ENCODE assay signal across 9 cellular contexts in the genomic region with DNA sequence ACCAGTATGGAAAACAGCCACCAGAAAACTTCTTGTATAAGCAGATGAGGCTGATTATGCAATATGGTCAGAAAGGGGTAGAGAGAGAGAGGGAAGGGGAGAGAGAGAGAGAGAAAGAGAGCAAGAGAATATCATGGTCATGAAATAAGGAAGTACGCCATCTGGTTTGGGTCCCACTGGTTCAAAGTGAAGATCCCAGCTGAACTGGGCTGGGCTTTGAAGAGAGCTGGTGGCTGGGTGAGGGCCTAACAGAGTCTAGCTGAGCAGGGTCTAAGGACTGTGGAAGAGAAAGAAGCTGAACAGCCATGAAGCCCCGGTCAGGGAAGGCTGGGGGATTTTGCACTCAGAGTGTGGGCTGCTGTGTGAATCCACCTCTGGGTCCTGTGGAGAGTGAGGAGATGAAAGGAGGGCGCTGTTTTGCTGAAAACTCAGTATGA. TPM values are rescaled to one million over a fixed set of nuclear protein-coding genes. Genes with fewer than 3 reads are reported as not detected.
A peak's percentile ranks its signal among the peaks of the same experiment; 100 is the strongest.
DNase-seq lines count a peak whose midpoint lies in the region; ATAC-seq and TF ChIP-seq lines count a peak whose summit lies in the region.
"Had no signal": no experiment of that assay in that cellular context is flagged by ENCODE, and none has a peak within 500 bp of the region (broad histone marks: within the 10 kb centered on the region; RNA-seq: fewer than 3 reads in every experiment).

No MANE protein-coding gene starts in this region.

- peak overlapping the region; percentile 98 for H3K27ac Mint-ChIP-seq in activated CD8-positive, alpha-beta T cell treated with anti-CD3 and anti-CD28 coated beads, Interleukin-2, amount 10 ng/mL, durations not matched to agents 7 days and 5 days
- peak overlapping the region; percentile 84 to 100 (median 97) for H3K27ac Mint-ChIP-seq in naive B cell

- H3K4me1 Mint-ChIP-seq in activated CD8-positive, alpha-beta T cell treated with anti-CD3 and anti-CD28 coated beads, Interleukin-2, amount 10 ng/mL, durations not matched to agents 7 days and 5 days (ENCODE audit: low read depth) = peaks cover 91% of the 10 kb centered on the region
- H3K4me1 Mint-ChIP-seq in naive B cell = peaks cover 52 to 95% (median 65%) of the 10 kb centered on the region in 3 donors

- H3K9ac ChIP-seq in DND-41 (ENCODE audit: low read depth, low read length) (peak overlapping the region; percentile 59; the same call in 1 of the 2 replicates), Karpas-422 (ENCODE audit: low read length) (peak overlapping the region; percentile 60)

- H4K20me1 ChIP-seq in DND-41 (ENCODE audit: insufficient read depth, low read length) (no peaks in the 10 kb centered on the region), Karpas-422 (ENCODE audit: insufficient read depth, low read depth, low read length) (no peaks in the 10 kb centered on the region)

- H3K4me1 ChIP-seq in DND-41 (ENCODE audit: insufficient read depth, low read length) (peaks cover 85% of the 10 kb centered on the region), Karpas-422 (ENCODE audit: low read length) (peaks cover 93% of the 10 kb centered on the region)

- peak overlapping the region; percentile 48 for H3K4me3 Mint-ChIP-seq in activated CD8-positive, alpha-beta T cell treated with anti-CD3 and anti-CD28 coated beads, Interleukin-2, amount 10 ng/mL, durations not matched to agents 7 days and 5 days
- peak overlapping the region; percentile 10 to 86 (median 72) for H3K4me3 Mint-ChIP-seq in naive B cell

- H3K9me2 ChIP-seq in Karpas-422 (replicated peaks; ENCODE audit: insufficient read depth, low read length) = no peaks in the 10 kb centered on the region

- DNase-seq in DND-41 = peak; percentile 47
- DNase-seq in Karpas-422 = peak; percentile 89
- no peak for DNase-seq in activated CD8-positive, alpha-beta T cell treated with anti-CD3 and anti-CD28 coated beads, Interleukin-2, amount 10 ng/mL, durations not matched to agents 7 days and 5 days
- DNase-seq in naive B cell = peak; percentile 55
- no peak for DNase-seq in stimulated activated CD4-positive, alpha-beta T cell treated with anti-CD3 and anti-CD28 coated beads, Interleukin-4, amount 100 ng/mL, for 4 hours
- no peak for DNase-seq in NCI-H526 (lab: John Stamatoyannopoulos, UW)
- no peak for DNase-seq in activated CD4-positive, CD25-positive, alpha-beta regulatory T cell (lab: John Stamatoyannopoulos, UW)
- DNase-seq: T-helper 9 cell had no signal

- H3K36me3 ChIP-seq in DND-41 (ENCODE audit: insufficient read depth, low read length) (peaks cover 46% of the 10 kb centered on the region), Karpas-422 (ENCODE audit: insufficient read depth, low read length) (peaks cover 28% of the 10 kb centered on the region)

- no peaks in the 10 kb centered on the region for H3K27me3 ChIP-seq in DND-41 (ENCODE audit: insufficient read depth, low read length, poor library complexity)
- H3K27me3 ChIP-seq in Karpas-422 (ENCODE audit: low read length) = no peaks in the 10 kb centered on the region

- no peak overlapping the region for H3K4me3 ChIP-seq in DND-41 (ENCODE audit: low read depth in 1 of 2, low read length in 2 of 2)
- peak overlapping the region; percentile 3; the same call in 1 of the 2 replicates for H3K4me3 ChIP-seq in Karpas-422 (ENCODE audit: low read length)

- POLR2A ChIA-PET in activated CD8-positive, alpha-beta T cell treated with anti-CD3 and anti-CD28 coated beads, Interleukin-2, amount 10 ng/mL, durations not matched to agents 7 days and 5 days (lab: Charles Lee) = interaction anchor here (1.5 to 2.5 kb wide), 2 partner anchors 14 to 152 kb away, joined by 4 to 12 read pairs; partner anchors contain the start of gene TRIM14

- no peak for TF ChIP-seq CTCF in DND-41 (IDR thresholded peaks at IDR 0.05; ENCODE audit: borderline replicate concordance, extremely low read depth, low read length, poor library complexity, severe bottlenecking)

- H2AFZ ChIP-seq in DND-41 (ENCODE audit: low read depth, low read length) (no peak overlapping the region), Karpas-422 (ENCODE audit: low read length) (0 out of 2 replicates have a peak overlapping the region, but pooled peaks have one; percentile 9)

- H3K9me3 ChIP-seq in DND-41 (ENCODE audit: insufficient read depth, low read length, severe bottlenecking) (no peaks in the 10 kb centered on the region), Karpas-422 (ENCODE audit: low read length) (no peaks in the 10 kb centered on the region)

- H3K4me2 ChIP-seq in DND-41 (ENCODE audit: insufficient read depth, low read length) (peak overlapping the region; percentile 16), Karpas-422 (ENCODE audit: low read depth, low read length, poor library complexity, severe bottlenecking) (peak overlapping the region; percentile 40)

- CTCF ChIA-PET in activated CD8-positive, alpha-beta T cell treated with anti-CD3 and anti-CD28 coated beads, Interleukin-2, amount 10 ng/mL, durations not matched to agents 7 days and 5 days (lab: Charles Lee) = interaction anchor here (1.7 to 5.0 kb wide), 3 partner anchors 9 to 17 kb away, joined by 6 to 50 read pairs (median 7); partner anchors contain the start of gene TRIM14

- peak overlapping the region; percentile 99 for H3K27ac ChIP-seq in DND-41 (ENCODE audit: low read length)
- H3K27ac ChIP-seq in Karpas-422 (ENCODE audit: low read length) = peak overlapping the region; percentile 92

- ATAC-seq in DND-41 (ENCODE audit: insufficient read depth, low read depth) (no peak; the same call in 2 of the 3 replicates), naive B cell (ENCODE audit: low read depth in 2 of 2) (no peak), HG03571 (IDR thresholded peaks at IDR 0.05; ENCODE audit: unreplicated experiment) (no peak)
- ATAC-seq in activated CD8-positive, alpha-beta T cell treated with anti-CD3 and anti-CD28 coated beads, Interleukin-2, amount 10 ng/mL, durations not matched to agents 7 days and 5 days = no peak

- peaks cover 79% of the 10 kb centered on the region for H3K36me3 Mint-ChIP-seq in activated CD8-positive, alpha-beta T cell treated with anti-CD3 and anti-CD28 coated beads, Interleukin-2, amount 10 ng/mL, durations not matched to agents 7 days and 5 days (ENCODE audit: low read depth)
- H3K36me3 Mint-ChIP-seq in naive B cell = peaks cover 0 to 9% of the 10 kb centered on the region in 2 donors

- peaks cover 62% of the 10 kb centered on the region for H3K79me2 ChIP-seq in DND-41 (ENCODE audit: insufficient read depth, low read length)
- H3K79me2 ChIP-seq in Karpas-422 (ENCODE audit: low read length) = peaks cover 21% of the 10 kb centered on the region

- H3K9me3 Mint-ChIP-seq in activated CD8-positive, alpha-beta T cell treated with anti-CD3 and anti-CD28 coated beads, Interleukin-2, amount 10 ng/mL, durations not matched to agents 7 days and 5 days (ENCODE audit: insufficient read depth) = no peaks in the 10 kb centered on the region
- peaks cover 0 to 1% (median 0%) of the 10 kb centered on the region in 7 donors for H3K9me3 Mint-ChIP-seq in naive B cell

- no peaks in the 10 kb centered on the region for H3K27me3 Mint-ChIP-seq in activated CD8-positive, alpha-beta T cell treated with anti-CD3 and anti-CD28 coated beads, Interleukin-2, amount 10 ng/mL, durations not matched to agents 7 days and 5 days (ENCODE audit: low read depth)
- no peaks in the 10 kb centered on the region for H3K27me3 Mint-ChIP-seq in naive B cell

RNA-seq across cellular contexts. Expression of gene TRIM14, which starts 14.6 kb away (rescaled TPM):
- 17.5 and 18.3 TPM in 2 replicates for total RNA-seq in Karpas-422 (2014; rRNA removed; shearing (Covaris generic); ENCODE audit: low replicate concordance)
- total RNA-seq in activated CD8-positive, alpha-beta T cell treated with anti-CD3 and anti-CD28 coated beads, Interleukin-2, amount 10 ng/mL, durations not matched to agents 7 days and 5 days = 10 to 100 TPM; 85.2 to 90.5 TPM
- polyA plus RNA-seq in naive B cell (ENCODE audit: low read depth in 6 of 6) = 10 to 100 TPM; 16.3 to 36.5 (median 20.4) TPM

RNA-seq across cellular contexts. Expression of gene NANS, which starts 47.9 kb away (rescaled TPM):
- 77.9 and 135 TPM in 2 replicates for total RNA-seq in Karpas-422 (2014; rRNA removed; shearing (Covaris generic); ENCODE audit: low replicate concordance)
- 10 to 100 TPM; 45.5 to 46.6 TPM for total RNA-seq in activated CD8-positive, alpha-beta T cell treated with anti-CD3 and anti-CD28 coated beads, Interleukin-2, amount 10 ng/mL, durations not matched to agents 7 days and 5 days
- 10 to 100 TPM; 18.8 to 41.2 (median 29.5) TPM for polyA plus RNA-seq in naive B cell (ENCODE audit: low read depth in 6 of 6)

Comparison
In these comparisons a context has a peak if more than half of its experiments do, and no peak if none do; other contexts are left out.
1. DNase-seq: peak in DND-41 (single experiment), Karpas-422 (single experiment) and naive B cell (single experiment); none in activated CD8-positive, alpha-beta T cell treated with anti-CD3 and anti-CD28 coated beads, Interleukin-2, amount 10 ng/mL, durations not matched to agents 7 days and 5 days (single experiment), stimulated activated CD4-positive, alpha-beta T cell treated with anti-CD3 and anti-CD28 coated beads, Interleukin-4, amount 100 ng/mL, for 4 hours (0 of 2), NCI-H526 (0 of 2) and activated CD4-positive, CD25-positive, alpha-beta regulatory T cell (0 of 4).